1 cellular context compared by ENCODE assay signal in the genomic region with DNA sequence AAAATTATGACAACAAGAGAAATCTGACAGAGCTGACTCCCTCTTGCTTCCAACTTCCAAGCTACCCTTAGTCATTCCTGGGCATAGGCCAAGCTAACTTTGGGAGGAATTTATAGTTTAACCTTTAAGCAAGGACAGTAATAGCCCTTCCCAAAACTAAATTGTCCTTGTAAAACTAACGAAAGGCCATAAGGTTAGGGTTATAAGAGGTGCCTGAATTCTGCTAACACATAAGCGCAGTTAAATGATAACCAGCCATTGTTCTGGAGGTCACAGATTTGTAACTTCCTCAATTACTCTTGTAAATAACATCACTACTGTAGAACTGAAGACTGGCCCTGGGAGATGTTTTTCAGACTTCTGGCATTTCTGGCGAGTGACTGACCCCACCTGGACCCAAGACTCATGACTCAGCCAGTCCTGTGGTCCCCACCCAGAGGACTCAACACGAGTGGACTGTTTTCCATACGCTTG.
TF ChIP-seq lines count a peak whose summit lies in the region.

No MANE protein-coding gene starts in this region.

TF ChIP-seq in HepG2, 621 proteins besides CTCF, POLR2A, EP300 and RAD21:
- TF ChIP-seq, protein P1, sequence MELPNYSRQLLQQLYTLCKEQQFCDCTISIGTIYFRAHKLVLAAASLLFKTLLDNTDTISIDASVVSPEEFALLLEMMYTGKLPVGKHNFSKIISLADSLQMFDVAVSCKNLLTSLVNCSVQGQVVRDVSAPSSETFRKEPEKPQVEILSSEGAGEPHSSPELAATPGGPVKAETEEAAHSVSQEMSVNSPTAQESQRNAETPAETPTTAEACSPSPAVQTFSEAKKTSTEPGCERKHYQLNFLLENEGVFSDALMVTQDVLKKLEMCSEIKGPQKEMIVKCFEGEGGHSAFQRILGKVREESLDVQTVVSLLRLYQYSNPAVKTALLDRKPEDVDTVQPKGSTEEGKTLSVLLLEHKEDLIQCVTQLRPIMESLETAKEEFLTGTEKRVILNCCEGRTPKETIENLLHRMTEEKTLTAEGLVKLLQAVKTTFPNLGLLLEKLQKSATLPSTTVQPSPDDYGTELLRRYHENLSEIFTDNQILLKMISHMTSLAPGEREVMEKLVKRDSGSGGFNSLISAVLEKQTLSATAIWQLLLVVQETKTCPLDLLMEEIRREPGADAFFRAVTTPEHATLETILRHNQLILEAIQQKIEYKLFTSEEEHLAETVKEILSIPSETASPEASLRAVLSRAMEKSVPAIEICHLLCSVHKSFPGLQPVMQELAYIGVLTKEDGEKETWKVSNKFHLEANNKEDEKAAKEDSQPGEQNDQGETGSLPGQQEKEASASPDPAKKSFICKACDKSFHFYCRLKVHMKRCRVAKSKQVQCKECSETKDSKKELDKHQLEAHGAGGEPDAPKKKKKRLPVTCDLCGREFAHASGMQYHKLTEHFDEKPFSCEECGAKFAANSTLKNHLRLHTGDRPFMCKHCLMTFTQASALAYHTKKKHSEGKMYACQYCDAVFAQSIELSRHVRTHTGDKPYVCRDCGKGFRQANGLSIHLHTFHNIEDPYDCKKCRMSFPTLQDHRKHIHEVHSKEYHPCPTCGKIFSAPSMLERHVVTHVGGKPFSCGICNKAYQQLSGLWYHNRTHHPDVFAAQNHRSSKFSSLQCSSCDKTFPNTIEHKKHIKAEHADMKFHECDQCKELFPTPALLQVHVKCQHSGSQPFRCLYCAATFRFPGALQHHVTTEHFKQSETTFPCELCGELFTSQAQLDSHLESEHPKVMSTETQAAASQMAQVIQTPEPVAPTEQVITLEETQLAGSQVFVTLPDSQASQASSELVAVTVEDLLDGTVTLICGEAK (IDR thresholded peaks at IDR 0.05), result no peak
- TF ChIP-seq, protein P1 (CRISPR knock-in tag; IDR thresholded peaks at IDR 0.05), result no peak
- TF ChIP-seq ZNF546 (CRISPR knock-in tag; conservative IDR thresholded peaks at IDR 0.05), result no peak
- no peak for TF ChIP-seq HNF4G (IDR thresholded peaks at IDR 0.05; ENCODE audit: borderline replicate concordance, low read depth, low read length)
- TF ChIP-seq HNF4G (CRISPR knock-in tag; IDR thresholded peaks at IDR 0.05; ENCODE audit: borderline replicate concordance, low read depth), result no peak
- TF ChIP-seq ZNF549 (CRISPR knock-in tag; IDR thresholded peaks at IDR 0.05), result no peak
- TF ChIP-seq, protein P2, sequence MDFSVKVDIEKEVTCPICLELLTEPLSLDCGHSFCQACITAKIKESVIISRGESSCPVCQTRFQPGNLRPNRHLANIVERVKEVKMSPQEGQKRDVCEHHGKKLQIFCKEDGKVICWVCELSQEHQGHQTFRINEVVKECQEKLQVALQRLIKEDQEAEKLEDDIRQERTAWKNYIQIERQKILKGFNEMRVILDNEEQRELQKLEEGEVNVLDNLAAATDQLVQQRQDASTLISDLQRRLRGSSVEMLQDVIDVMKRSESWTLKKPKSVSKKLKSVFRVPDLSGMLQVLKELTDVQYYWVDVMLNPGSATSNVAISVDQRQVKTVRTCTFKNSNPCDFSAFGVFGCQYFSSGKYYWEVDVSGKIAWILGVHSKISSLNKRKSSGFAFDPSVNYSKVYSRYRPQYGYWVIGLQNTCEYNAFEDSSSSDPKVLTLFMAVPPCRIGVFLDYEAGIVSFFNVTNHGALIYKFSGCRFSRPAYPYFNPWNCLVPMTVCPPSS (IDR thresholded peaks at IDR 0.05), result no peak
- TF ChIP-seq ZNF207 (IDR thresholded peaks at IDR 0.05; ENCODE audit: borderline replicate concordance), result no peak
- TF ChIP-seq, protein P3, sequence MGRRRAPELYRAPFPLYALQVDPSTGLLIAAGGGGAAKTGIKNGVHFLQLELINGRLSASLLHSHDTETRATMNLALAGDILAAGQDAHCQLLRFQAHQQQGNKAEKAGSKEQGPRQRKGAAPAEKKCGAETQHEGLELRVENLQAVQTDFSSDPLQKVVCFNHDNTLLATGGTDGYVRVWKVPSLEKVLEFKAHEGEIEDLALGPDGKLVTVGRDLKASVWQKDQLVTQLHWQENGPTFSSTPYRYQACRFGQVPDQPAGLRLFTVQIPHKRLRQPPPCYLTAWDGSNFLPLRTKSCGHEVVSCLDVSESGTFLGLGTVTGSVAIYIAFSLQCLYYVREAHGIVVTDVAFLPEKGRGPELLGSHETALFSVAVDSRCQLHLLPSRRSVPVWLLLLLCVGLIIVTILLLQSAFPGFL (CRISPR knock-in tag; IDR thresholded peaks at IDR 0.05), result no peak
- TF ChIP-seq ZNF605 (CRISPR knock-in tag; IDR thresholded peaks at IDR 0.05), result no peak
- no peak for TF ChIP-seq MATR3 (CRISPR knock-in tag; IDR thresholded peaks at IDR 0.05)
- no peak for TF ChIP-seq ZFP36L1 (CRISPR knock-in tag; IDR thresholded peaks at IDR 0.05)
- TF ChIP-seq ZNF17 (CRISPR knock-in tag; IDR thresholded peaks at IDR 0.05), result no peak
- no peak for TF ChIP-seq HES4 (CRISPR knock-in tag; IDR thresholded peaks at IDR 0.05; ENCODE audit: borderline replicate concordance)
- TF ChIP-seq ZNF24 (IDR thresholded peaks at IDR 0.05), result no peak
- no peak for TF ChIP-seq ZFP82 (CRISPR knock-in tag; IDR thresholded peaks at IDR 0.05; ENCODE audit: borderline replicate concordance)
- TF ChIP-seq ZNF672 (CRISPR knock-in tag; IDR thresholded peaks at IDR 0.05), result no peak
- TF ChIP-seq KDM5B (CRISPR knock-in tag; IDR thresholded peaks at IDR 0.05; ENCODE audit: borderline replicate concordance), result no peak
- no peak for TF ChIP-seq CREM (IDR thresholded peaks at IDR 0.05)
- no peak for TF ChIP-seq CREM (CRISPR knock-in tag; IDR thresholded peaks at IDR 0.05)
- TF ChIP-seq ZNF589 (CRISPR knock-in tag; conservative IDR thresholded peaks at IDR 0.05), result no peak
- TF ChIP-seq ZNF337 (CRISPR knock-in tag; IDR thresholded peaks at IDR 0.05; ENCODE audit: borderline replicate concordance, low read depth), result no peak
